Comparison of ENCODE assay signal across 2 cellular contexts in genomic region chr7:158109364-158110033, GRCh38.
TF ChIP-seq lines count a peak whose summit lies in the region.

No MANE protein-coding gene starts in this region.

TF ChIP-seq in GM23338, 12 proteins besides CTCF, POLR2A, EP300 and RAD21 (continued from another document):
- no peak for TF ChIP-seq REST (IDR thresholded peaks at IDR 0.05; ENCODE audit: unreplicated experiment)
- TF ChIP-seq JUNB (IDR thresholded peaks at IDR 0.05; ENCODE audit: unreplicated experiment), result no peak
- TF ChIP-seq CREB1 (CRISPR knock-in tag; IDR thresholded peaks at IDR 0.05; ENCODE audit: low read depth), result 0 out of 2 replicates have a peak, but pooled peaks have one; percentile 3
- no peak for TF ChIP-seq ZNF462 (CRISPR knock-in tag; IDR thresholded peaks at IDR 0.05)

TF ChIP-seq in HepG2, 621 proteins besides CTCF, POLR2A, EP300 and RAD21 (continued from another document):
- TF ChIP-seq CREB1 (IDR thresholded peaks at IDR 0.05) (peak; percentile 88), CREB1 (CRISPR knock-in tag; IDR thresholded peaks at IDR 0.05) (no peak; the same call in 1 of the 2 replicates), ZBTB44 (CRISPR knock-in tag; IDR thresholded peaks at IDR 0.05) (no peak)
